In genomic region chr20:2001119-2001518, GRCh38 we compare ENCODE assay signal across 26 cellular contexts. TPM values are rescaled to one million over a fixed set of nuclear protein-coding genes. Genes with fewer than 3 reads are reported as not detected.
A peak's percentile ranks its signal among the peaks of the same experiment; 100 is the strongest.
DNase-seq lines count a peak whose midpoint lies in the region; ATAC-seq and TF ChIP-seq lines count a peak whose summit lies in the region.
"Had no signal": no experiment of that assay in that cellular context is flagged by ENCODE, and none has a peak within 500 bp of the region (broad histone marks: within the 10 kb centered on the region; RNA-seq: fewer than 3 reads in every experiment).

No MANE protein-coding gene starts in this region.

- H3K4me1 Mint-ChIP-seq in type B pancreatic cell (ENCODE audit: unreplicated experiment) = no peaks in the 10 kb centered on the region
- H3K4me1 Mint-ChIP-seq: CD4-positive, alpha-beta memory T cell; CD4-positive, CD25-positive, alpha-beta regulatory T cell; CD8-positive, alpha-beta memory T cell had no signal

- no peak for ATAC-seq in HG03460 (IDR thresholded peaks at IDR 0.05; ENCODE audit: unreplicated experiment)
- ATAC-seq: GM12878 had no signal

- H3K27ac Mint-ChIP-seq in type B pancreatic cell = no peak overlapping the region
- H3K27ac Mint-ChIP-seq: CD14-positive monocyte; CD4-positive, alpha-beta memory T cell; CD4-positive, CD25-positive, alpha-beta regulatory T cell had no signal

- H3K4me3 Mint-ChIP-seq in type B pancreatic cell = no peak overlapping the region
- H3K4me3 Mint-ChIP-seq: CD14-positive monocyte; CD4-positive, alpha-beta memory T cell; CD4-positive, CD25-positive, alpha-beta regulatory T cell; CD8-positive, alpha-beta memory T cell had no signal

- H3K36me3 Mint-ChIP-seq in type B pancreatic cell = no peaks in the 10 kb centered on the region
- H3K36me3 Mint-ChIP-seq: CD14-positive monocyte; CD4-positive, alpha-beta memory T cell; CD4-positive, CD25-positive, alpha-beta regulatory T cell; CD8-positive, alpha-beta memory T cell had no signal

- no peak overlapping the region for H3K27ac ChIP-seq in coronary artery
- H3K27ac ChIP-seq: BLaER1 had no signal

- no peak overlapping the region for H3K4me3 ChIP-seq in coronary artery
- H3K4me3 ChIP-seq: BLaER1, GM12878 had no signal

- peak; percentile 47 for DNase-seq in coronary artery (ENCODE audit: low spot score)
- DNase-seq in islet precursor cell = peak; percentile 27
- DNase-seq in type B pancreatic cell (ENCODE audit: extremely low spot score, unreplicated experiment) = peak; percentile 4
- no peak for DNase-seq in dermis blood vessel endothelial cell
- DNase-seq: 8988T; ACHN; BE2C; C1 segment of cervical spinal cord; CD4-positive, alpha-beta memory T cell; CD4-positive, CD25-positive, alpha-beta regulatory T cell; CD8-positive, alpha-beta memory T cell; COR-L47; DMS 273 treated with DMSO at 0.1 percent for 48 hours; DMS153; DMS53; DMS79; DND-41; EL; GDM1 had no signal

- no peaks in the 10 kb centered on the region for H3K9me3 Mint-ChIP-seq in type B pancreatic cell
- H3K9me3 Mint-ChIP-seq: CD14-positive monocyte; CD4-positive, alpha-beta memory T cell; CD8-positive, alpha-beta memory T cell had no signal

- TF ChIP-seq CTCF in coronary artery (IDR thresholded peaks at IDR 0.05) (no peak), type B pancreatic cell (conservative IDR thresholded peaks at IDR 0.05) (no peak)

- H3K27me3 Mint-ChIP-seq in type B pancreatic cell = peaks cover 62% of the 10 kb centered on the region

RNA-seq across cellular contexts. Expression of gene PDYN, which starts 7.3 kb away (rescaled TPM):
- total RNA-seq in type B pancreatic cell (ENCODE audit: low replicate concordance) = 0.19 TPM in 1 of 2 replicates, not detected in the other
- total RNA-seq in dermis blood vessel endothelial cell = not detected in 2 replicates
- total RNA-seq: A673; CD4-positive, alpha-beta memory T cell; CD4-positive, CD25-positive, alpha-beta regulatory T cell; CD8-positive, alpha-beta memory T cell; Daoy; G401; GM12878 had no signal
